8 cellular contexts compared by ENCODE assay signal in genomic region chr15:30991301-30992072, GRCh38. TPM values are rescaled to one million over a fixed set of nuclear protein-coding genes. Genes with fewer than 3 reads are reported as not detected.
DNase-seq lines count a peak whose midpoint lies in the region; ATAC-seq and TF ChIP-seq lines count a peak whose summit lies in the region.

Gene MTMR10 (minus strand): TSS chr15:30991628. CDS start chr15:30991506, 122 bp downstream.

- no peak for TF ChIP-seq CTCF in endothelial cell (IDR thresholded peaks at IDR 0.05; ENCODE audit: unreplicated experiment)

- H3K36me3 Mint-ChIP-seq in endothelial cell (ENCODE audit: low read depth, unreplicated experiment), result peaks cover 3% of the 10 kb centered on the region

- DNase-seq in AG20443 (ENCODE audit: low spot score), result peak; percentile 98
- peak; percentile 79 for DNase-seq in NOMO-1 treated with DMSO at 0.1 percent for 48 hours (lab: John Stamatoyannopoulos, UW; ENCODE audit: unreplicated experiment)
- peak; percentile 9 for DNase-seq in activated CD8-positive, alpha-beta memory T cell treated with anti-CD3 and anti-CD28 coated beads, Interleukin-2, amount 50 U/mL, for 1 hour (ENCODE audit: extremely low read depth)
- peak; percentile 78 for DNase-seq in endothelial cell (ENCODE audit: low spot score)
- peak; percentile 30 for DNase-seq in middle frontal gyrus (ENCODE audit: extremely low spot score, low spot score)
- DNase-seq in stimulated activated CD8-positive, alpha-beta memory T cell treated with anti-CD3 and anti-CD28 coated beads, Interleukin-2, amount 100 ng/mL, for 1 hour (ENCODE audit: low read depth in 2 of 2), result peak; percentile 43 to 51

- H3K27ac Mint-ChIP-seq in endothelial cell (ENCODE audit: unreplicated experiment), result peak within 1 kb of the TSS; percentile 92

- peaks cover 2% of the 10 kb centered on the region for H3K27me3 Mint-ChIP-seq in endothelial cell (ENCODE audit: unreplicated experiment)

- H3K4me1 Mint-ChIP-seq in endothelial cell (ENCODE audit: unreplicated experiment), result peaks cover 19% of the 10 kb centered on the region

- H3K9me3 Mint-ChIP-seq in endothelial cell (ENCODE audit: unreplicated experiment), result no peaks in the 10 kb centered on the region

- peak within 1 kb of the TSS; percentile 95 for H3K4me3 Mint-ChIP-seq in endothelial cell (ENCODE audit: unreplicated experiment)

- ATAC-seq in GM18909 (IDR thresholded peaks at IDR 0.05; ENCODE audit: poor library complexity, unreplicated experiment) (peak; percentile 92), HG03139 (IDR thresholded peaks at IDR 0.05; ENCODE audit: unreplicated experiment) (peak; percentile 84)

RNA-seq across cellular contexts. Expression of gene MTMR10, which starts in this region (rescaled TPM):
- 15.1 TPM for total RNA-seq in endothelial cell (ENCODE audit: unreplicated experiment)

Comparison
In these comparisons a context has a peak if more than half of its experiments do, and no peak if none do; other contexts are left out.
1. Peak in every context shown above with its lines: DNase-seq and ATAC-seq.
2. DNase-seq: peak in every context shown above with its lines; median percentile 98 in AG20443; 79 in NOMO-1 treated with DMSO at 0.1 percent for 48 hours; 78 in endothelial cell; 47 in stimulated activated CD8-positive, alpha-beta memory T cell treated with anti-CD3 and anti-CD28 coated beads, Interleukin-2, amount 100 ng/mL, for 1 hour; 30 in middle frontal gyrus; 9 in activated CD8-positive, alpha-beta memory T cell treated with anti-CD3 and anti-CD28 coated beads, Interleukin-2, amount 50 U/mL, for 1 hour.